In genomic region chr1:153616144-153616884, GRCh38 we compare ENCODE assay signal across 11 cellular contexts. TPM values are rescaled to one million over a fixed set of nuclear protein-coding genes. Genes with fewer than 3 reads are reported as not detected.
DNase-seq lines count a peak whose midpoint lies in the region; ATAC-seq, FAIRE-seq and TF ChIP-seq lines count a peak whose summit lies in the region.
"Had no signal": no experiment of that assay in that cellular context is flagged by ENCODE, and none has a peak within 500 bp of the region (broad histone marks: within the 10 kb centered on the region; RNA-seq: fewer than 3 reads in every experiment).

TSS of gene S100A14 (minus strand) at chr1:153616325. CDS start at chr1:153615858, 467 bp downstream.

- no peak for TF ChIP-seq RAD21 in HepG2 (CRISPR knock-in tag; IDR thresholded peaks at IDR 0.05)

- H3K36me3 ChIP-seq in mammary epithelial cell (ENCODE audit: insufficient read depth, low read length) = peaks cover 7% of the 10 kb centered on the region
- peaks cover 0 to 1% of the 10 kb centered on the region in 2 experiments; a peak in 1 of 5 replicates for H3K36me3 ChIP-seq in HepG2 (replicated peaks in 1 of 2; ENCODE audit: control insufficient read depth in 1 of 2, insufficient read depth in 2 of 2, low read length in 2 of 2)
- peaks cover 0 to 24% (median 10%) of the 10 kb centered on the region in 4 donors for H3K36me3 ChIP-seq in stomach

- peak; percentile 49 for ATAC-seq in HepG2
- ATAC-seq in HG03432 (IDR thresholded peaks at IDR 0.05; ENCODE audit: unreplicated experiment) = no peak

- no peak for FAIRE-seq in HepG2 (lab: Jason Lieb, UNC)
- FAIRE-seq: endometrium had no signal

- dilution Hi-C loops in mammary epithelial cell (cut with HindIII; ENCODE audit: low sequenced_read_pairs) = no loop called here

- WGBS in mammary epithelial cell (ENCODE audit: low coverage, missing lambda C conversion rate) = 38% methylated on average over 9 of the region's 10 CpGs
- WGBS in HepG2 (ENCODE audit: low lambda C conversion rate) = 55% methylated on average over 9 of the region's 10 CpGs
- 23 to 55% (median 38%) methylated on average over 9 to 10 of the region's 10 CpGs for WGBS in stomach, 5 donors

- BruUV-seq in mammary epithelial cell (replicated peaks; lab: Mats Ljungman, UMichigan) (no TSS peak), HepG2 (replicated peaks; lab: Mats Ljungman, UMichigan) (no TSS peak)

- TF ChIP-seq EP300 in HepG2 (IDR thresholded peaks at IDR 0.05; ENCODE audit: low read depth in 2 of 2, low read length in 2 of 2) = no peak
- no peak for TF ChIP-seq EP300 in HepG2 (CRISPR knock-in tag; IDR thresholded peaks at IDR 0.05; ENCODE audit: borderline replicate concordance)
- TF ChIP-seq EP300 in stomach (IDR thresholded peaks at IDR 0.05) = no peak

- H3K9me3 ChIP-seq in mammary epithelial cell (replicated peaks; ENCODE audit: insufficient read depth, low read length) (no peaks in the 10 kb centered on the region), HepG2 (ENCODE audit: low read length) (no peaks in the 10 kb centered on the region), stomach (no peaks in the 10 kb centered on the region)

- DNase-seq in NCI-H510A (lab: John Stamatoyannopoulos, UW) (peak; percentile 63), NCI-H510A treated with DMSO at 0.1 percent for 48 hours (lab: John Stamatoyannopoulos, UW) (no peak), mammary epithelial cell (peak; percentile 93), HepG2 (ENCODE audit: low spot score) (no peak), stomach (peak; percentile 94), NCI-H82 treated with DMSO at 0.1 percent for 48 hours (lab: John Stamatoyannopoulos, UW; ENCODE audit: unreplicated experiment) (no peak), coronary artery (ENCODE audit: low spot score) (no peak)
- DNase-seq: NCI-H1417 treated with DMSO at 0.1 percent for 48 hours had no signal

- H3K4me2 ChIP-seq in mammary epithelial cell (ENCODE audit: insufficient read depth, low read depth, low read length) (peak within 1 kb of the TSS; percentile 72), HepG2 (ENCODE audit: low read depth, low read length) (peak within 1 kb of the TSS; percentile 41)

- no peak for TF ChIP-seq POLR2A in HepG2 (IDR thresholded peaks at IDR 0.05; ENCODE audit: insufficient read depth in 1 of 2, low read depth in 2 of 2, low read length in 2 of 2)
- no peak for TF ChIP-seq POLR2A in stomach (IDR thresholded peaks at IDR 0.05)

- intact Hi-C loops in mammary epithelial cell (cut with micrococcal nuclease) = loop anchor here (1.0 to 2.0 kb wide), 2 partner anchors 11 to 18 kb away; partner anchors contain the start of genes CHTOP and S100A13
- intact Hi-C loops in HepG2 (cut with micrococcal nuclease; ENCODE audit: unreplicated experiment) = no loop called here
- intact Hi-C loops in stomach (cut with DNase I; ENCODE audit: low total_unique reads) = no loop called here

- H3K4me1 ChIP-seq in mammary epithelial cell (ENCODE audit: insufficient read depth, low read length) (peaks cover 33% of the 10 kb centered on the region), HepG2 (ENCODE audit: insufficient read depth, low read length) (peaks cover 56% of the 10 kb centered on the region), stomach (peaks cover 30 to 62% (median 47%) of the 10 kb centered on the region in 4 donors)

- in situ Hi-C loops in mammary epithelial cell (cut with MboI; ENCODE audit: low sequenced_read_pairs in 2 of 2) (no loop called here), HepG2 (cut with HindIII; ENCODE audit: extremely low pct_ligation_motif_present, low pct_unique_long_range_greater_than_20kb) (no loop called here)

- POLR2A ChIA-PET in HepG2 (lab: Yijun Ruan, JAX) = interaction anchor here (0.5 to 12.2 kb wide), 8 partner anchors 8 to 362 kb away, joined by 3 to 390 read pairs (median 4); partner anchors contain the start of genes CHTOP, JTB, S100A1 and S100A13

- H2AFZ ChIP-seq in mammary epithelial cell (ENCODE audit: low read depth, low read length) (peak within 1 kb of the TSS; percentile 4), HepG2 (ENCODE audit: low read length) (no peak within 1 kb of the TSS)

- CTCF ChIA-PET in mammary epithelial cell (lab: Charles Lee; ENCODE audit: low non-redundant PET) = interaction anchor here (0.8 to 1.5 kb wide), 2 partner anchors 11 to 44 kb away, joined by 3 read pairs; no protein-coding TSS in a partner anchor
- CTCF ChIA-PET in HepG2 (lab: Yijun Ruan, JAX; ENCODE audit: low intra/inter-chr PET ratio, low total read pairs) = no interaction called here

- peaks cover 49% of the 10 kb centered on the region for H3K79me2 ChIP-seq in mammary epithelial cell (ENCODE audit: insufficient read depth, low read length)
- H3K79me2 ChIP-seq in HepG2 (ENCODE audit: insufficient read depth, low read length) = peaks cover 6% of the 10 kb centered on the region

- TF ChIP-seq CTCF in mammary epithelial cell (conservative IDR thresholded peaks at IDR 0.05 in 1 of 2, IDR thresholded peaks at IDR 0.05 in 1 of 2; ENCODE audit: extremely low read depth in 1 of 2, insufficient read depth in 1 of 2, low read depth in 1 of 2, low read length in 2 of 2) (no peak), HepG2 (CRISPR knock-in tag; IDR thresholded peaks at IDR 0.05) (no peak), stomach (IDR thresholded peaks at IDR 0.05) (no peak), coronary artery (IDR thresholded peaks at IDR 0.05) (no peak)

- H3K27ac ChIP-seq in mammary epithelial cell (ENCODE audit: insufficient read depth, low read depth, low read length) (peak within 1 kb of the TSS; percentile 79), HepG2 (ENCODE audit: extremely low read length, insufficient read depth, low read length) (no peak within 1 kb of the TSS), stomach (peak within 1 kb of the TSS; percentile 48 to 89 (median 66)), coronary artery (peak within 1 kb of the TSS in 1 of 2 donors; percentile 67)
- H3K27ac ChIP-seq: 22Rv1 had no signal

- H3K27me3 ChIP-seq in mammary epithelial cell (ENCODE audit: insufficient read depth, low read length) (no peaks in the 10 kb centered on the region), HepG2 (ENCODE audit: control insufficient read depth in 1 of 2, insufficient read depth in 2 of 2, low read length in 2 of 2) (no peaks in the 10 kb centered on the region), stomach (no peaks in the 10 kb centered on the region)

- H3K4me3 ChIP-seq in mammary epithelial cell (replicated peaks in 1 of 3; ENCODE audit: insufficient read depth in 1 of 3, low read depth in 2 of 3, low read length in 3 of 3) (peak within 1 kb of the TSS; percentile 57 to 88 (median 70)), HepG2 (replicated peaks in 1 of 3; ENCODE audit: insufficient read depth in 1 of 3, low read depth in 2 of 3, low read length in 3 of 3) (peak within 1 kb of the TSS in 1 of 3 experiments; percentile 14; a peak in 1 of 6 replicates), stomach (peak within 1 kb of the TSS; percentile 3 to 43 (median 18)), coronary artery (no peak within 1 kb of the TSS)

- H4K20me1 ChIP-seq in mammary epithelial cell (ENCODE audit: insufficient read depth, low read length) (no peaks in the 10 kb centered on the region), HepG2 (ENCODE audit: insufficient read depth, low read length) (no peaks in the 10 kb centered on the region)

- H3K9ac ChIP-seq in mammary epithelial cell (ENCODE audit: insufficient read depth, low read length) (peak within 1 kb of the TSS; percentile 90), HepG2 (ENCODE audit: insufficient read depth, low read depth, low read length) (peak within 1 kb of the TSS; percentile 40; the same call in 1 of the 2 replicates)

TF ChIP-seq in HepG2, 621 proteins besides CTCF, POLR2A, EP300 and RAD21 (continues in another document):
- TF ChIP-seq RXRA (CRISPR knock-in tag; IDR thresholded peaks at IDR 0.05) (no peak), EHMT2 (IDR thresholded peaks at IDR 0.05; ENCODE audit: borderline replicate concordance, low read depth, low read length) (no peak), PCBP1 (IDR thresholded peaks at IDR 0.05; ENCODE audit: borderline replicate concordance, low read depth, low read length) (no peak), CC2D1A (CRISPR knock-in tag; IDR thresholded peaks at IDR 0.05) (no peak), BATF2 (CRISPR knock-in tag; IDR thresholded peaks at IDR 0.05) (no peak)

RNA-seq across cellular contexts. Expression of gene S100A14, which starts in this region (rescaled TPM):
- total RNA-seq in mammary epithelial cell (100 to 1,000 TPM; 396 to 770 TPM), HepG2 (2016; rRNA removed; fragmentation: Illumina TruSeq; extraction: Trizol) (1.4 and 2.0 TPM in 2 replicates), stomach (100 to 1,000 TPM in 1 of 5 donors, 10 to 100 TPM in 3, 1 to 10 TPM in 1; 8.8 to 488 (median 29.0) TPM)
- polyA plus RNA-seq in mammary epithelial cell (1,954 TPM), HepG2 (2011; rRNA removed) (7.7 and 10.8 TPM in 2 replicates), stomach (100 to 1,000 TPM in 2 of 3 donors, 10 to 100 TPM in 1; 70.2 to 751 (median 244) TPM)
- polyA minus RNA-seq in mammary epithelial cell = 968 TPM
- total RNA-seq in HepG2 (2016; cell fraction: cytosol; rRNA removed; fragmentation: Illumina TruSeq; extraction: Trizol; ENCODE audit: low read depth) = 1.2 and 1.6 TPM in 2 replicates
- total RNA-seq in HepG2 (2016; cell fraction: insoluble cytoplasmic fraction; rRNA removed; fragmentation: Illumina TruSeq; extraction: Trizol) = 1.8 and 2.4 TPM in 2 replicates
- 2.2 and 2.4 TPM in 2 replicates for total RNA-seq in HepG2 (2016; cell fraction: membrane; rRNA removed; fragmentation: Illumina TruSeq; extraction: Trizol)
- total RNA-seq in HepG2 (2016; cell fraction: nucleus; rRNA removed; fragmentation: Illumina TruSeq; extraction: Trizol) = 0.75 and 1.1 TPM in 2 replicates
- 11.2 and 16.8 TPM in 2 replicates for polyA plus RNA-seq in HepG2 (2011; cell fraction: cytosol; rRNA removed)
- polyA plus RNA-seq in HepG2 (2011; cell fraction: nucleus; rRNA removed) = 1.5 and 3.7 TPM in 2 replicates
- 4.8 and 6.4 TPM in 2 replicates for polyA plus RNA-seq in HepG2 (2012)
- 1.8 and 2.7 TPM in 2 replicates for polyA plus RNA-seq in HepG2 (2016; cell fraction: cytosol; fragmentation: Illumina TruSeq; extraction: Trizol; ENCODE audit: low read depth)
- 2.4 and 2.9 TPM in 2 replicates for polyA plus RNA-seq in HepG2 (2016; cell fraction: insoluble cytoplasmic fraction; fragmentation: Illumina TruSeq; extraction: Trizol; ENCODE audit: low read depth)
- polyA plus RNA-seq in HepG2 (2016; cell fraction: membrane; fragmentation: Illumina TruSeq; extraction: Trizol; ENCODE audit: low read depth) = 3.3 TPM in 2 replicates
- 1.6 and 2.4 TPM in 2 replicates for polyA plus RNA-seq in HepG2 (2016; cell fraction: nucleus; fragmentation: Illumina TruSeq; extraction: Trizol; ENCODE audit: insufficient read depth, low read depth)
- polyA minus RNA-seq in HepG2 (2011; rRNA and poly(A)+ RNA removed; ENCODE audit: low replicate concordance) = 2.0 and 23.9 TPM in 2 replicates
- 1.5 and 2.7 TPM in 2 replicates for polyA minus RNA-seq in HepG2 (2011; cell fraction: cytosol; rRNA and poly(A)+ RNA removed)
- not detected in 2 replicates for polyA minus RNA-seq in HepG2 (2011; cell fraction: nucleus; rRNA and poly(A)+ RNA removed)

Comparison
In these comparisons a context has a peak if more than half of its experiments do, and no peak if none do; other contexts are left out.
1. DNase-seq: peak in NCI-H510A (single experiment), mammary epithelial cell (single experiment) and stomach (single experiment); none in NCI-H510A treated with DMSO at 0.1 percent for 48 hours (single experiment), HepG2 (single experiment), NCI-H82 treated with DMSO at 0.1 percent for 48 hours (single experiment) and coronary artery (single experiment).